1 cellular context compared by ENCODE assay signal in the genomic region with DNA sequence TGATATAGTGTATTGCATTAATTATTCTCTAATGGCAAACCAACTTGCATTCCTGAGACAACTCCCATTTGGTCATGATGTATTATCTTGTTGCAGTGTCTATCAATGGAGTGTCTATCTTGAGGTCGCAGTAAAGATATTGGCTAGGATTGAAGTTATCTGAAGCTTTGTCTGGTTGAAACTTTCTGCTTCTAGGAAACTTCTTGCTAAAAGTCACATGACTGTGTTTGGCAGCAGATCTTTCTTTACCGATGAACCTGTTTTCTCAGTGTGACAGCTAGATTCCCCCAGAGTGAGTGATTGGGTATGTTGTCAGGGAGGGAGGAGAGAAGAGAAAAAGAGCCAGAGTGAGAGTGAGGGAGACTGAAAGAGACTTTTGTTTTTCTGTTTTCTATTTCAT.
TF ChIP-seq lines count a peak whose summit lies in the region.

No MANE protein-coding gene starts in this region.

TF ChIP-seq in GM12878, 131 proteins besides CTCF, POLR2A, EP300 and RAD21:
- TF ChIP-seq IKZF1 (conservative IDR thresholded peaks at IDR 0.05) (no peak), CBX5 (IDR thresholded peaks at IDR 0.05; ENCODE audit: low read depth) (no peak), MTA3 (IDR thresholded peaks at IDR 0.05; ENCODE audit: borderline replicate concordance, low read length) (no peak), CEBPB (IDR thresholded peaks at IDR 0.05; ENCODE audit: borderline replicate concordance in 1 of 2, low read depth in 2 of 2, low read length in 2 of 2) (no peak), NFYA (IDR thresholded peaks at IDR 0.05; ENCODE audit: borderline replicate concordance, low read depth, low read length) (no peak), ZNF217 (IDR thresholded peaks at IDR 0.05) (no peak), NR2F1 (conservative IDR thresholded peaks at IDR 0.05) (no peak), NFXL1 (IDR thresholded peaks at IDR 0.05; ENCODE audit: borderline replicate concordance) (no peak)
- TF ChIP-seq, protein P1, sequence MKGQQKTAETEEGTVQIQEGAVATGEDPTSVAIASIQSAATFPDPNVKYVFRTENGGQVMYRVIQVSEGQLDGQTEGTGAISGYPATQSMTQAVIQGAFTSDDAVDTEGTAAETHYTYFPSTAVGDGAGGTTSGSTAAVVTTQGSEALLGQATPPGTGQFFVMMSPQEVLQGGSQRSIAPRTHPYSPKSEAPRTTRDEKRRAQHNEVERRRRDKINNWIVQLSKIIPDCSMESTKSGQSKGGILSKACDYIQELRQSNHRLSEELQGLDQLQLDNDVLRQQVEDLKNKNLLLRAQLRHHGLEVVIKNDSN (IDR thresholded peaks at IDR 0.05; ENCODE audit: borderline replicate concordance, extremely low read length, insufficient read depth, low read depth, low read length), result no peak
- TF ChIP-seq, protein P2, sequence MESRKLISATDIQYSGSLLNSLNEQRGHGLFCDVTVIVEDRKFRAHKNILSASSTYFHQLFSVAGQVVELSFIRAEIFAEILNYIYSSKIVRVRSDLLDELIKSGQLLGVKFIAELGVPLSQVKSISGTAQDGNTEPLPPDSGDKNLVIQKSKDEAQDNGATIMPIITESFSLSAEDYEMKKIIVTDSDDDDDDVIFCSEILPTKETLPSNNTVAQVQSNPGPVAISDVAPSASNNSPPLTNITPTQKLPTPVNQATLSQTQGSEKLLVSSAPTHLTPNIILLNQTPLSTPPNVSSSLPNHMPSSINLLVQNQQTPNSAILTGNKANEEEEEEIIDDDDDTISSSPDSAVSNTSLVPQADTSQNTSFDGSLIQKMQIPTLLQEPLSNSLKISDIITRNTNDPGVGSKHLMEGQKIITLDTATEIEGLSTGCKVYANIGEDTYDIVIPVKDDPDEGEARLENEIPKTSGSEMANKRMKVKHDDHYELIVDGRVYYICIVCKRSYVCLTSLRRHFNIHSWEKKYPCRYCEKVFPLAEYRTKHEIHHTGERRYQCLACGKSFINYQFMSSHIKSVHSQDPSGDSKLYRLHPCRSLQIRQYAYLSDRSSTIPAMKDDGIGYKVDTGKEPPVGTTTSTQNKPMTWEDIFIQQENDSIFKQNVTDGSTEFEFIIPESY (IDR thresholded peaks at IDR 0.05), result no peak
